ENCODE assay signal across 13 cellular contexts in genomic region chr3:185655426-185656320, GRCh38.
DNase-seq lines count a peak whose midpoint lies in the region; ATAC-seq and TF ChIP-seq lines count a peak whose summit lies in the region.
"Had no signal": no experiment of that assay in that cellular context is flagged by ENCODE, and none has a peak within 500 bp of the region (broad histone marks: within the 10 kb centered on the region; RNA-seq: fewer than 3 reads in every experiment).

No MANE protein-coding gene starts in this region.

- H3K27me3 ChIP-seq in breast epithelium (no peaks in the 10 kb centered on the region), left lung (no peaks in the 10 kb centered on the region), stomach smooth muscle (ENCODE audit: control insufficient read depth in 1 of 2, insufficient read depth in 2 of 2, low read length in 2 of 2) (no peaks in the 10 kb centered on the region)

- TF ChIP-seq CTCF in HFFc6 (IDR thresholded peaks at IDR 0.05) = no peak
- TF ChIP-seq CTCF in breast epithelium (IDR thresholded peaks at IDR 0.05) = no peak
- no peak for TF ChIP-seq CTCF in left lung (IDR thresholded peaks at IDR 0.05)

- H3K4me1 ChIP-seq in breast epithelium (no peaks in the 10 kb centered on the region), left lung (peaks cover 4 to 16% of the 10 kb centered on the region in 2 donors), stomach smooth muscle (ENCODE audit: control insufficient read depth, insufficient read depth, low read length) (peaks cover 17% of the 10 kb centered on the region)

- intact Hi-C loops in breast epithelium (cut with DNase I; ENCODE audit: low total_unique reads) = no loop called here
- intact Hi-C loops in left lung (cut with DNase I) = no loop called here

- no peak for DNase-seq in HFFc6
- DNase-seq in breast epithelium (ENCODE audit: low spot score in 2 of 2) = no peak
- DNase-seq in left lung = no peak
- DNase-seq in NCI-H2107 (lab: John Stamatoyannopoulos, UW) = no peak
- DNase-seq in stimulated activated CD8-positive, alpha-beta memory T cell treated with anti-CD3 and anti-CD28 coated beads, Interleukin-4, amount 100 ng/mL, for 48 hours = no peak
- DNase-seq in NCI-H1417 (lab: John Stamatoyannopoulos, UW) = no peak
- DNase-seq: activated CD4-positive, alpha-beta T cell treated with anti-CD3 and anti-CD28 coated beads for 48 hours; activated T-cell treated with anti-CD3 and anti-CD28 coated beads, Interleukin-2, amount 50 U/mL, for 72 hours; NCI-H1930; stimulated activated CD4-positive, alpha-beta T cell treated with anti-CD3 and anti-CD28 coated beads, Interleukin-2, amount 100 ng/mL, for 24 hours had no signal

- TF ChIP-seq POLR2A in breast epithelium (IDR thresholded peaks at IDR 0.05) = no peak

- H3K27ac ChIP-seq in breast epithelium (peak overlapping the region; percentile 69 to 81), left lung (peak overlapping the region; percentile 14 to 45), stomach smooth muscle (ENCODE audit: low read length) (peak overlapping the region; percentile 18)

- peaks cover 17% of the 10 kb centered on the region for H3K27me3 Mint-ChIP-seq in HFFc6 (ENCODE audit: insufficient read depth)
- H3K27me3 Mint-ChIP-seq: progenitor cell of endocrine pancreas had no signal

- H3K9me3 ChIP-seq in breast epithelium (no peaks in the 10 kb centered on the region), left lung (no peaks in the 10 kb centered on the region), stomach smooth muscle (ENCODE audit: control insufficient read depth in 2 of 2, low read length in 2 of 2) (no peaks in the 10 kb centered on the region)

- H3K36me3 Mint-ChIP-seq in HFFc6 (ENCODE audit: low read depth) = peaks cover 45% of the 10 kb centered on the region

- ATAC-seq in left lung = no peak
- no peak for ATAC-seq in HG02588 (IDR thresholded peaks at IDR 0.05; ENCODE audit: unreplicated experiment)
- ATAC-seq: activated T-cell treated with anti-CD3 and anti-CD28 coated beads, Interleukin-2, amount 50 U/mL, for 72 hours had no signal

- peak overlapping the region; percentile 63 for H3K4me3 Mint-ChIP-seq in HFFc6
- H3K4me3 Mint-ChIP-seq: activated T-cell treated with anti-CD3 and anti-CD28 coated beads, Interleukin-2, amount 50 U/mL, for 72 hours had no signal

- no peaks in the 10 kb centered on the region for H3K9me3 Mint-ChIP-seq in HFFc6
- H3K9me3 Mint-ChIP-seq: activated T-cell treated with anti-CD3 and anti-CD28 coated beads, Interleukin-2, amount 50 U/mL, for 72 hours had no signal

- H3K36me3 ChIP-seq in breast epithelium (no peaks in the 10 kb centered on the region), left lung (peaks cover 0 to 3% of the 10 kb centered on the region in 2 donors), stomach smooth muscle (ENCODE audit: control insufficient read depth in 2 of 2, insufficient read depth in 2 of 2, low read length in 2 of 2) (no peaks in the 10 kb centered on the region)

- no peak overlapping the region for H3K9ac ChIP-seq in stomach smooth muscle (ENCODE audit: low read length in 2 of 2)

- H3K4me3 ChIP-seq in breast epithelium = no peak overlapping the region
- no peak overlapping the region for H3K4me3 ChIP-seq in left lung
- H3K4me3 ChIP-seq in stomach smooth muscle (ENCODE audit: low read length in 2 of 2) = no peak overlapping the region

- peaks cover 54% of the 10 kb centered on the region for H3K4me1 Mint-ChIP-seq in HFFc6 (ENCODE audit: low read depth)

- H3K27ac Mint-ChIP-seq in HFFc6 = peak overlapping the region; percentile 95
- H3K27ac Mint-ChIP-seq: activated T-cell treated with anti-CD3 and anti-CD28 coated beads, Interleukin-2, amount 50 U/mL, for 72 hours; progenitor cell of endocrine pancreas had no signal

Comparison
In these comparisons a context has a peak if more than half of its experiments do, and no peak if none do; other contexts are left out.
1. H3K27ac ChIP-seq: peak in every context shown above with its lines; median percentile 75 in breast epithelium; 30 in left lung; 18 in stomach smooth muscle.